8 cellular contexts compared by ENCODE assay signal in the genomic region with DNA sequence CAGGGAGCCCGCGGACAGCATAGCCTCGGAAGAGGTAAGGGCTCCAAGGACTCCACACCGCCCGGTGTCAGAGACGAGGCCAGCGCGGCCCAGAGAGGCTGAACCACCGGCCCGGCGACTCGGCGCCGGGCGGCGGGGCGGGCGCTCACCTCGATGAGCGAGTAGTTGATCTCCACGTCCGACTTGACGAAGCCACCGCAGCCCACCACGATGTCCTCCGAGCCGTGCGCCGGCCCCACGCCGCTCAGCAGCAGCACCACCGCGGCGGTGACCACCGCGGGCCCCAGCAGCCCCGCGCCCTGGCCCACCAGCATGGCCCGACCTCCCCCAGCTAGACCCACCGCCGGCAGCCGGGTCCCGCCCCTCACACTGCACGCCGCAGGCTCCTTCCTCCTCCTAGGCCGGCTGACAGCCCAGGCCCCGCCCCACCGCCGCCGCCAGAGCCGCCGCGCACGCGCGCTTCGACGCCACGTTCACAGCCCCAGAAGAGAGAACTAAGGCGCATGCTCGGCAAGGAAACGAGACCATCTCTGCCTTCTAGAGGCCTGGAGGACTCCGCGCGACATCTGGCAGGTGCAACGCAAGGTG. TPM values are rescaled to one million over a fixed set of nuclear protein-coding genes. Genes with fewer than 3 reads are reported as not detected.
DNase-seq lines count a peak whose midpoint lies in the region; ATAC-seq and TF ChIP-seq lines count a peak whose summit lies in the region.
"Not testable (repeated sequence)": the region's sequence is repeated elsewhere in the genome, so short reads cannot be mapped to it uniquely, and the experiment has no call there.

A gene with protein sequence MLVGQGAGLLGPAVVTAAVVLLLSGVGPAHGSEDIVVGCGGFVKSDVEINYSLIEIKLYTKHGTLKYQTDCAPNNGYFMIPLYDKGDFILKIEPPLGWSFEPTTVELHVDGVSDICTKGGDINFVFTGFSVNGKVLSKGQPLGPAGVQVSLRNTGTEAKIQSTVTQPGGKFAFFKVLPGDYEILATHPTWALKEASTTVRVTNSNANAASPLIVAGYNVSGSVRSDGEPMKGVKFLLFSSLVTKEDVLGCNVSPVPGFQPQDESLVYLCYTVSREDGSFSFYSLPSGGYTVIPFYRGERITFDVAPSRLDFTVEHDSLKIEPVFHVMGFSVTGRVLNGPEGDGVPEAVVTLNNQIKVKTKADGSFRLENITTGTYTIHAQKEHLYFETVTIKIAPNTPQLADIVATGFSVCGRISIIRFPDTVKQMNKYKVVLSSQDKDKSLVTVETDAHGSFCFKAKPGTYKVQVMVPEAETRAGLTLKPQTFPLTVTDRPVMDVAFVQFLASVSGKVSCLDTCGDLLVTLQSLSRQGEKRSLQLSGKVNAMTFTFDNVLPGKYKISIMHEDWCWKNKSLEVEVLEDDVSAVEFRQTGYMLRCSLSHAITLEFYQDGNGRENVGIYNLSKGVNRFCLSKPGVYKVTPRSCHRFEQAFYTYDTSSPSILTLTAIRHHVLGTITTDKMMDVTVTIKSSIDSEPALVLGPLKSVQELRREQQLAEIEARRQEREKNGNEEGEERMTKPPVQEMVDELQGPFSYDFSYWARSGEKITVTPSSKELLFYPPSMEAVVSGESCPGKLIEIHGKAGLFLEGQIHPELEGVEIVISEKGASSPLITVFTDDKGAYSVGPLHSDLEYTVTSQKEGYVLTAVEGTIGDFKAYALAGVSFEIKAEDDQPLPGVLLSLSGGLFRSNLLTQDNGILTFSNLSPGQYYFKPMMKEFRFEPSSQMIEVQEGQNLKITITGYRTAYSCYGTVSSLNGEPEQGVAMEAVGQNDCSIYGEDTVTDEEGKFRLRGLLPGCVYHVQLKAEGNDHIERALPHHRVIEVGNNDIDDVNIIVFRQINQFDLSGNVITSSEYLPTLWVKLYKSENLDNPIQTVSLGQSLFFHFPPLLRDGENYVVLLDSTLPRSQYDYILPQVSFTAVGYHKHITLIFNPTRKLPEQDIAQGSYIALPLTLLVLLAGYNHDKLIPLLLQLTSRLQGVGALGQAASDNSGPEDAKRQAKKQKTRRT (minus strand): TSS at position 371 of the 588 bp plus-strand sequence. CDS start 57 bp downstream, at position 314.

- peak within 1 kb of the TSS; percentile 53 for H3K4me3 ChIP-seq in BE2C (ENCODE audit: low read depth, low read length)
- not testable (repeated sequence) for H3K4me3 ChIP-seq in SJSA1
- peak within 1 kb of the TSS; percentile 59 to 71 (median 62) for H3K4me3 ChIP-seq in esophagus muscularis mucosa

- not testable (repeated sequence) for TF ChIP-seq CTCF in BE2C (IDR thresholded peaks at IDR 0.05; ENCODE audit: low read depth, low read length)
- TF ChIP-seq CTCF in esophagus muscularis mucosa (IDR thresholded peaks at IDR 0.05): peak in 1 of 3 experiments; percentile 41

- not testable (repeated sequence) for H3K4me1 ChIP-seq in BE2C; SJSA1 (replicated peaks); esophagus muscularis mucosa

- H3K9me3 ChIP-seq in BE2C; SJSA1 (replicated peaks); esophagus muscularis mucosa: not testable (repeated sequence)

- not testable (repeated sequence) for TF ChIP-seq EP300 in esophagus muscularis mucosa (IDR thresholded peaks at IDR 0.05)

- H3K27ac ChIP-seq in SJSA1: not testable (repeated sequence)
- H3K27ac ChIP-seq in esophagus muscularis mucosa (replicated peaks in 1 of 4): peak within 1 kb of the TSS in 3 of 4 donors; percentile 63 to 73 (median 71)

- DNase-seq in BE2C (peak; percentile 89), SJSA1 (ENCODE audit: low read depth in 1 of 2, low spot score in 2 of 2) (peak; percentile 3 to 88), myocyte (ENCODE audit: low read depth) (peak; percentile 4)
- DNase-seq in activated T-helper 1 cell treated with anti-CD3 and anti-CD28 coated beads, Interleukin-2, amount 50 U/mL, for 16 hours (ENCODE audit: low read depth in 1 of 2, low spot score in 1 of 2): peak; percentile 76 to 87
- DNase-seq in esophagus muscularis mucosa (ENCODE audit: extremely low spot score): not testable (repeated sequence)
- peak; percentile 79 to 86 (median 86) for DNase-seq in stimulated activated CD4-positive, alpha-beta T cell treated with anti-CD3 and anti-CD28 coated beads, TNF-alpha, amount 100 ng/mL, for 24 hours (ENCODE audit: low read depth in 3 of 3)

- not testable (repeated sequence) for TF ChIP-seq POLR2A in esophagus muscularis mucosa (IDR thresholded peaks at IDR 0.05; ENCODE audit: low read depth)

- H3K27me3 ChIP-seq in BE2C; SJSA1 (replicated peaks); esophagus muscularis mucosa: not testable (repeated sequence)

- H3K36me3 ChIP-seq in BE2C, SJSA1, esophagus muscularis mucosa: not testable (repeated sequence)

- ATAC-seq in GM19452 (IDR thresholded peaks at IDR 0.05; ENCODE audit: unreplicated experiment) (peak; percentile 92), HG03139 (IDR thresholded peaks at IDR 0.05; ENCODE audit: unreplicated experiment) (peak; percentile 85)

- no CpG with 5 or more reads among the region's 66 CpGs for WGBS in esophagus muscularis mucosa

- intact Hi-C loops in esophagus muscularis mucosa (cut with DNase I): not testable (repeated sequence)

RNA-seq across cellular contexts. Expression of the gene that starts here (rescaled TPM):
- 342 TPM for polyA plus RNA-seq in BE2C (2012; ENCODE audit: insufficient read depth, insufficient read length, low read depth)
- total RNA-seq in SJSA1 (2014; rRNA removed; shearing (Covaris generic)): 113 and 145 TPM in 2 replicates
- total RNA-seq in esophagus muscularis mucosa (10 to 100 TPM; 50.4 to 91.6 (median 65.1) TPM), myocyte (136 and 150 TPM in 2 replicates)
- 223 TPM for polyA plus RNA-seq in myocyte (2012)
